ENCODE assay signal across 1 cellular context in the genomic region with DNA sequence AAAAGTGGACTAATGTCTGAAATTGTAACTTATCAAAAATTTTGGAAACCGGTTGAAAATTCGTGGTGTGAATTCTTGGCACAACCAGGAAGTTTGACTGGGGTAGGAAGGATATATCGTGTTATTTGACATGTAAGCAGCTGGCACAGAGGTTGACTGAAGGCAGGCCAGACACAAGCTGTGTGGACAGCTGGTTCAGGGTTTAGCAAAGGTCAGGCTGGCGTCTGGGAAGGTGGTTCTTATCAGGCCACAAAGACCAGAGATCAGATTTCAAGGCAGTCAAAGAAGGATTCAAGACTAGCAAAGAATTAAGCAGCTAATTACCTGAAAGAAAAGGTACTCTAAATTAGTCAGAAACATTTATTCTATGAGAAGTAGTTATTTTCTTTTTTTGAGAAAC.
TF ChIP-seq lines count a peak whose summit lies in the region.

No MANE protein-coding gene starts in this region.

TF ChIP-seq in GM23338, 12 proteins besides CTCF, POLR2A, EP300 and RAD21 (continued from another document):
- TF ChIP-seq, protein P1, sequence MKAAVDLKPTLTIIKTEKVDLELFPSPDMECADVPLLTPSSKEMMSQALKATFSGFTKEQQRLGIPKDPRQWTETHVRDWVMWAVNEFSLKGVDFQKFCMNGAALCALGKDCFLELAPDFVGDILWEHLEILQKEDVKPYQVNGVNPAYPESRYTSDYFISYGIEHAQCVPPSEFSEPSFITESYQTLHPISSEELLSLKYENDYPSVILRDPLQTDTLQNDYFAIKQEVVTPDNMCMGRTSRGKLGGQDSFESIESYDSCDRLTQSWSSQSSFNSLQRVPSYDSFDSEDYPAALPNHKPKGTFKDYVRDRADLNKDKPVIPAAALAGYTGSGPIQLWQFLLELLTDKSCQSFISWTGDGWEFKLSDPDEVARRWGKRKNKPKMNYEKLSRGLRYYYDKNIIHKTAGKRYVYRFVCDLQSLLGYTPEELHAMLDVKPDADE (IDR thresholded peaks at IDR 0.05): no peak
- no peak for TF ChIP-seq STAT1 (IDR thresholded peaks at IDR 0.05; ENCODE audit: unreplicated experiment)
TF ChIP-seq in GM23338: peak in this region for 0.
